ENCODE assay signal across 8 cellular contexts in the genomic region with DNA sequence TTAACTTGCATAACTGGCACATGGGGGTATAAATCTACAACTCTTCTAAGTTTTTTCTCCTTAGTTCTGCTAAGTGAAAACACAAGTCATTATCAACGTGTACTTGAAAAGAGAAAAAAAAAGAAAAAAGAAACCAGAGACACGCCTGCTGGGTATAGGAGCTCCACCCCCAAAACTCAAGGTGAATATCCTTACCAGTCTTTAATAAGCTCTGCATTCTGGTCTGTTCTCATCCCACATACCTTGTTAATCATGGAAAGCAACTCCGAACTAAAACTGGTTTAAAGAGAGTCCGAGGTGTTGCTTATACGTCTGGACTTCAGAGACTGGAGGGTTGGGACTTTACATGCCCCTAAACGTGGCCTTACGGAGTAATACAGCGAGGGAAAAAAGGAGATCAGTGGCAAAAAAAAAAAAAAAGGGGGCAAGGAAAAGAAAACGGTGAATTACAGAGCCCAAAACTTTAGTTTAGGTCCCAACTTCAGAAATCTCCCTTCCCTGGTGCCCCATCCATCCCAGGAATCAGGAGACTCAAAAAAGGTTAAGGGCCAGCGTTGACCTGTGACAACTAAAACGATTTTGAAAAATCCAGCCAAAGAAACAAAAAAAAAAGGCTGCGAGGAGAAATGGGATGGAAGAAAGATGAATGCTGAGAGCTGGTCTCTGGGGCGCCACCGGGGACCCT. TPM values are rescaled to one million over a fixed set of nuclear protein-coding genes. Genes with fewer than 3 reads are reported as not detected.
DNase-seq lines count a peak whose midpoint lies in the region; ATAC-seq, FAIRE-seq and TF ChIP-seq lines count a peak whose summit lies in the region.

No MANE protein-coding gene starts in this region.

- no peak for ATAC-seq in stimulated activated naive CD8-positive, alpha-beta T cell treated with anti-CD3 and anti-CD28 coated beads, Interleukin-15, Interleukin-2, amounts not matched to agents 100 U/mL and 50 U/mL, for 24 hours
- peak; percentile 20 for ATAC-seq in HG02885 (IDR thresholded peaks at IDR 0.05; ENCODE audit: poor library complexity, unreplicated experiment)
- no peak for ATAC-seq in stimulated activated memory B cell treated with anti-CD40 and anti-IgM and Interleukin-4, amounts not matched to agents 10 μg/mL and 1 μg/mL and 100 μg/mL, for 72 hours
- ATAC-seq in HG03139 (IDR thresholded peaks at IDR 0.05; ENCODE audit: unreplicated experiment), result no peak

- peaks cover 4% of the 10 kb centered on the region for H3K4me1 ChIP-seq in astrocyte (ENCODE audit: insufficient read depth, low read length)
- H3K4me1 ChIP-seq in kidney (ENCODE audit: control insufficient read depth in 1 of 2, insufficient read depth in 1 of 2, low read depth in 1 of 2, low read length in 2 of 2), result peaks cover 2 to 8% of the 10 kb centered on the region in 2 donors

- H3K9ac ChIP-seq in astrocyte (ENCODE audit: low read length), result peak overlapping the region; percentile 97
- peak overlapping the region; percentile 58 to 77 for H3K9ac ChIP-seq in kidney (ENCODE audit: low read length in 2 of 2)

- intact Hi-C loops in kidney (cut with DNase I), result no loop called here

- H3K4me1 Mint-ChIP-seq in stimulated activated naive CD8-positive, alpha-beta T cell treated with anti-CD3 and anti-CD28 coated beads, Interleukin-15, Interleukin-2, amounts not matched to agents 100 ng/mL and 50 ng/mL, for 24 hours (ENCODE audit: low read depth), result peaks cover 43% of the 10 kb centered on the region
- peaks cover 24% of the 10 kb centered on the region for H3K4me1 Mint-ChIP-seq in astrocyte (ENCODE audit: low read depth, unreplicated experiment)
- peaks cover 41% of the 10 kb centered on the region for H3K4me1 Mint-ChIP-seq in stimulated activated memory B cell treated with anti-CD40 and anti-IgM and Interleukin-4, amounts not matched to agents 10 μg/mL and 1 μg/mL and 100 μg/mL, for 72 hours

- peak overlapping the region; percentile 93 for H3K4me3 ChIP-seq in astrocyte (ENCODE audit: insufficient read depth, low read depth, low read length)
- H3K4me3 ChIP-seq in kidney (ENCODE audit: low read length in 2 of 2), result peak overlapping the region; percentile 63 to 86

- peak overlapping the region; percentile 99 for H3K4me2 ChIP-seq in astrocyte (ENCODE audit: low read length)

- no peaks in the 10 kb centered on the region for H3K27me3 ChIP-seq in astrocyte (ENCODE audit: insufficient read depth, low read length)

- no peaks in the 10 kb centered on the region for H3K9me3 ChIP-seq in astrocyte (ENCODE audit: insufficient read depth, low read depth, low read length)
- H3K9me3 ChIP-seq in kidney (ENCODE audit: control insufficient read depth in 1 of 2, low read length in 2 of 2), result no peaks in the 10 kb centered on the region

- H3K36me3 Mint-ChIP-seq in stimulated activated naive CD8-positive, alpha-beta T cell treated with anti-CD3 and anti-CD28 coated beads, Interleukin-15, Interleukin-2, amounts not matched to agents 100 ng/mL and 50 ng/mL, for 24 hours (ENCODE audit: low read depth), result peaks cover 25% of the 10 kb centered on the region
- H3K36me3 Mint-ChIP-seq in astrocyte (ENCODE audit: low read depth, unreplicated experiment), result peaks cover 9% of the 10 kb centered on the region
- H3K36me3 Mint-ChIP-seq in stimulated activated memory B cell treated with anti-CD40 and anti-IgM and Interleukin-4, amounts not matched to agents 10 μg/mL and 1 μg/mL and 100 μg/mL, for 72 hours, result no peaks in the 10 kb centered on the region

- FAIRE-seq in astrocyte (lab: Jason Lieb, UNC) (peak; percentile 37), kidney (lab: Jason Lieb, UNC) (no peak)

- H3K4me3 Mint-ChIP-seq in stimulated activated naive CD8-positive, alpha-beta T cell treated with anti-CD3 and anti-CD28 coated beads, Interleukin-15, Interleukin-2, amounts not matched to agents 100 ng/mL and 50 ng/mL, for 24 hours, result peak overlapping the region; percentile 89
- H3K4me3 Mint-ChIP-seq in astrocyte (ENCODE audit: unreplicated experiment), result peak overlapping the region; percentile 97
- peak overlapping the region; percentile 94 for H3K4me3 Mint-ChIP-seq in stimulated activated memory B cell treated with anti-CD40 and anti-IgM and Interleukin-4, amounts not matched to agents 10 μg/mL and 1 μg/mL and 100 μg/mL, for 72 hours

- H3K27ac Mint-ChIP-seq in stimulated activated naive CD8-positive, alpha-beta T cell treated with anti-CD3 and anti-CD28 coated beads, Interleukin-15, Interleukin-2, amounts not matched to agents 100 ng/mL and 50 ng/mL, for 24 hours, result peak overlapping the region; percentile 82
- H3K27ac Mint-ChIP-seq in astrocyte (ENCODE audit: unreplicated experiment), result peak overlapping the region; percentile 97
- peak overlapping the region; percentile 70 for H3K27ac Mint-ChIP-seq in stimulated activated memory B cell treated with anti-CD40 and anti-IgM and Interleukin-4, amounts not matched to agents 10 μg/mL and 1 μg/mL and 100 μg/mL, for 72 hours

- H4K20me1 ChIP-seq in astrocyte (ENCODE audit: insufficient read depth, low read length), result peaks cover 23% of the 10 kb centered on the region

- no peak for TF ChIP-seq CTCF in astrocyte (IDR thresholded peaks at IDR 0.05; ENCODE audit: insufficient read depth, low read depth, low read length)
- no peak for TF ChIP-seq CTCF in kidney (IDR thresholded peaks at IDR 0.05; ENCODE audit: borderline replicate concordance, extremely low read depth, insufficient read depth)

- H3K9me3 Mint-ChIP-seq in stimulated activated naive CD8-positive, alpha-beta T cell treated with anti-CD3 and anti-CD28 coated beads, Interleukin-15, Interleukin-2, amounts not matched to agents 100 ng/mL and 50 ng/mL, for 24 hours, result no peaks in the 10 kb centered on the region
- peaks cover 4% of the 10 kb centered on the region for H3K9me3 Mint-ChIP-seq in astrocyte (ENCODE audit: unreplicated experiment)
- no peaks in the 10 kb centered on the region for H3K9me3 Mint-ChIP-seq in stimulated activated memory B cell treated with anti-CD40 and anti-IgM and Interleukin-4, amounts not matched to agents 10 μg/mL and 1 μg/mL and 100 μg/mL, for 72 hours

- H2AFZ ChIP-seq in astrocyte (ENCODE audit: low read depth, low read length), result peak overlapping the region; percentile 21

- peaks cover 2% of the 10 kb centered on the region for H3K36me3 ChIP-seq in astrocyte (ENCODE audit: insufficient read depth, low read length)
- H3K36me3 ChIP-seq in kidney (ENCODE audit: control insufficient read depth in 1 of 2, insufficient read depth in 2 of 2, low read length in 2 of 2), result peaks cover 0 to 5% of the 10 kb centered on the region in 2 donors

- no peaks in the 10 kb centered on the region for H3K27me3 Mint-ChIP-seq in stimulated activated naive CD8-positive, alpha-beta T cell treated with anti-CD3 and anti-CD28 coated beads, Interleukin-15, Interleukin-2, amounts not matched to agents 100 ng/mL and 50 ng/mL, for 24 hours
- no peaks in the 10 kb centered on the region for H3K27me3 Mint-ChIP-seq in astrocyte (ENCODE audit: low read depth, unreplicated experiment)
- no peaks in the 10 kb centered on the region for H3K27me3 Mint-ChIP-seq in stimulated activated memory B cell treated with anti-CD40 and anti-IgM and Interleukin-4, amounts not matched to agents 10 μg/mL and 1 μg/mL and 100 μg/mL, for 72 hours

- no peak for DNase-seq in stimulated activated naive CD8-positive, alpha-beta T cell treated with anti-CD3 and anti-CD28 coated beads, Interleukin-15, Interleukin-2, amounts not matched to agents 100 U/mL and 50 U/mL, for 24 hours
- peak; percentile 7 for DNase-seq in NOMO-1 treated with dmso at 0.1 percent for 144 hours (lab: John Stamatoyannopoulos, UW; ENCODE audit: unreplicated experiment)
- DNase-seq in astrocyte (ENCODE audit: low read depth), result peak; percentile 36
- DNase-seq in kidney, result no peak

- peaks cover 57% of the 10 kb centered on the region for H3K79me2 ChIP-seq in astrocyte (ENCODE audit: insufficient read depth, low read length)

- peak overlapping the region; percentile 83 for H3K27ac ChIP-seq in astrocyte (ENCODE audit: low read depth, low read length)
- peak overlapping the region; percentile 73 for H3K27ac ChIP-seq in kidney (ENCODE audit: low read depth in 2 of 2, low read length in 2 of 2)

RNA-seq across cellular contexts. Expression of a gene that starts 1.0 kb away (rescaled TPM):
- total RNA-seq in astrocyte, result 158 and 161 TPM in 2 replicates
- total RNA-seq in kidney, result 65.7 TPM
- polyA plus RNA-seq in kidney (ENCODE audit: insufficient read depth, low read depth, low replicate concordance), result 70.0 TPM

Comparison
In these comparisons a context has a peak if more than half of its experiments do, and no peak if none do; other contexts are left out.
1. DNase-seq: peak in NOMO-1 treated with dmso at 0.1 percent for 144 hours (single experiment) and astrocyte (single experiment); none in stimulated activated naive CD8-positive, alpha-beta T cell treated with anti-CD3 and anti-CD28 coated beads, Interleukin-15, Interleukin-2, amounts not matched to agents 100 U/mL and 50 U/mL, for 24 hours (single experiment) and kidney (single experiment).
2. Peak in every context shown above with its lines, with median percentiles within 50 percentile points of each other: H3K27ac Mint-ChIP-seq and H3K4me3 Mint-ChIP-seq.